33 cellular contexts compared by ENCODE assay signal in genomic region chr5:61896811-61897210, GRCh38.
A peak's percentile ranks its signal among the peaks of the same experiment; 100 is the strongest.
DNase-seq lines count a peak whose midpoint lies in the region; ATAC-seq and TF ChIP-seq lines count a peak whose summit lies in the region.
"Had no signal": no experiment of that assay in that cellular context is flagged by ENCODE, and none has a peak within 500 bp of the region (broad histone marks: within the 10 kb centered on the region; RNA-seq: fewer than 3 reads in every experiment).

No MANE protein-coding gene starts in this region.

- no peak for TF ChIP-seq EP300 in suprapubic skin (IDR thresholded peaks at IDR 0.05)

- H3K27me3 ChIP-seq in left lung (no peaks in the 10 kb centered on the region), lower lobe of right lung (ENCODE audit: low read depth) (no peaks in the 10 kb centered on the region), suprapubic skin (peaks cover 3% of the 10 kb centered on the region)
- H3K27me3 ChIP-seq: BE2C; BLaER1; BLaER1 treated with 17β-estradiol and CSF1 and Interleukin-3, amounts not matched to agents 10 nM and 100 nM had no signal

- 79% methylated on average over 4 of the region's 4 CpGs for WGBS in suprapubic skin

- H3K4me1 ChIP-seq in left lung (no peaks in the 10 kb centered on the region), lower lobe of right lung (no peaks in the 10 kb centered on the region), suprapubic skin (no peaks in the 10 kb centered on the region)
- H3K4me1 ChIP-seq: A549, BE2C, Caco-2 had no signal

- peak; percentile 5 for DNase-seq in DMS79 treated with DMSO at 0.1 percent for 48 hours (lab: John Stamatoyannopoulos, UW)
- DNase-seq in DMS79 (lab: John Stamatoyannopoulos, UW) = no peak
- peak; percentile 34 for DNase-seq in activated CD4-positive, alpha-beta T cell treated with anti-CD3 and anti-CD28 coated beads, Interleukin-2, amount 10 ng/mL, durations not matched to agents 24 days and 14 days
- no peak for DNase-seq in activated CD4-positive, alpha-beta T cell treated with anti-CD3 and anti-CD28 coated beads, Interleukin-2, amount 50 U/mL, for 48 hours
- DNase-seq in left lung = no peak
- DNase-seq in lower lobe of right lung = no peak
- DNase-seq in suprapubic skin (ENCODE audit: low spot score in 2 of 2) = no peak
- DNase-seq: 8988T; ACHN; AML-193; BE2C; C1 segment of cervical spinal cord; Caco-2; Calu3; CD4-positive, alpha-beta memory T cell; CD4-positive, alpha-beta T cell; CD4-positive, CD25-positive, alpha-beta regulatory T cell; CD8-positive, alpha-beta memory T cell; CD8-positive, alpha-beta T cell; COR-L47; DMS 273 treated with DMSO at 0.1 percent for 48 hours; DMS153; DMS53; DND-41; EL had no signal

- H3K4me3 Mint-ChIP-seq in activated CD4-positive, alpha-beta T cell treated with anti-CD3 and anti-CD28 coated beads, Interleukin-2, amount 10 ng/mL, durations not matched to agents 24 days and 14 days = no peak overlapping the region
- H3K4me3 Mint-ChIP-seq: B cell; CD14-positive monocyte; CD4-positive, alpha-beta memory T cell; CD4-positive, alpha-beta T cell; CD4-positive, CD25-positive, alpha-beta regulatory T cell; CD8-positive, alpha-beta memory T cell; CD8-positive, alpha-beta T cell had no signal

- H3K9me3 Mint-ChIP-seq in activated CD4-positive, alpha-beta T cell treated with anti-CD3 and anti-CD28 coated beads, Interleukin-2, amount 10 ng/mL, durations not matched to agents 24 days and 14 days = peaks cover 4% of the 10 kb centered on the region

- H3K4me3 ChIP-seq in left lung (no peak overlapping the region), lower lobe of right lung (no peak overlapping the region), suprapubic skin (no peak overlapping the region)
- H3K4me3 ChIP-seq: A549; BLaER1; BLaER1 treated with 17β-estradiol and CSF1 and Interleukin-3, amounts not matched to agents 10 nM and 100 nM had no signal

- H3K4me1 Mint-ChIP-seq in activated CD4-positive, alpha-beta T cell treated with anti-CD3 and anti-CD28 coated beads, Interleukin-2, amount 10 ng/mL, durations not matched to agents 24 days and 14 days = no peaks in the 10 kb centered on the region
- H3K4me1 Mint-ChIP-seq: B cell; CD14-positive monocyte; CD4-positive, alpha-beta memory T cell; CD4-positive, CD25-positive, alpha-beta regulatory T cell; CD8-positive, alpha-beta memory T cell had no signal

- no peaks in the 10 kb centered on the region for H3K27me3 Mint-ChIP-seq in activated CD4-positive, alpha-beta T cell treated with anti-CD3 and anti-CD28 coated beads, Interleukin-2, amount 10 ng/mL, durations not matched to agents 24 days and 14 days
- H3K27me3 Mint-ChIP-seq: B cell; CD4-positive, alpha-beta memory T cell; CD4-positive, CD25-positive, alpha-beta regulatory T cell; CD8-positive, alpha-beta memory T cell had no signal

- H3K9me3 ChIP-seq in left lung = peaks cover 0 to 22% of the 10 kb centered on the region in 2 donors
- peaks cover 16% of the 10 kb centered on the region for H3K9me3 ChIP-seq in lower lobe of right lung
- no peaks in the 10 kb centered on the region for H3K9me3 ChIP-seq in suprapubic skin
- H3K9me3 ChIP-seq: BE2C, BLaER1, Caco-2 had no signal

- intact Hi-C loops in activated CD4-positive, alpha-beta T cell treated with anti-CD3 and anti-CD28 coated beads, Interleukin-2, amount 10 ng/mL, durations not matched to agents 24 days and 14 days (cut with micrococcal nuclease) = no loop called here
- intact Hi-C loops in left lung (cut with DNase I) (no loop called here), lower lobe of right lung (cut with DNase I) (no loop called here)

- H3K27ac ChIP-seq in left lung (no peak overlapping the region), lower lobe of right lung (no peak overlapping the region), suprapubic skin (no peak overlapping the region)
- H3K27ac ChIP-seq: 22Rv1; A549; BLaER1; BLaER1 treated with 17β-estradiol and CSF1 and Interleukin-3, amounts not matched to agents 10 nM and 100 nM; C4-2B had no signal

- no peak overlapping the region for H3K27ac Mint-ChIP-seq in activated CD4-positive, alpha-beta T cell treated with anti-CD3 and anti-CD28 coated beads, Interleukin-2, amount 10 ng/mL, durations not matched to agents 24 days and 14 days
- H3K27ac Mint-ChIP-seq: B cell; CD14-positive monocyte; CD4-positive, alpha-beta memory T cell; CD4-positive, alpha-beta T cell; CD4-positive, CD25-positive, alpha-beta regulatory T cell; CD8-positive, alpha-beta memory T cell; CD8-positive, alpha-beta T cell had no signal

- no peaks in the 10 kb centered on the region for H3K36me3 Mint-ChIP-seq in activated CD4-positive, alpha-beta T cell treated with anti-CD3 and anti-CD28 coated beads, Interleukin-2, amount 10 ng/mL, durations not matched to agents 24 days and 14 days (ENCODE audit: low read depth)
- H3K36me3 Mint-ChIP-seq: CD14-positive monocyte; CD4-positive, alpha-beta memory T cell; CD4-positive, CD25-positive, alpha-beta regulatory T cell; CD8-positive, alpha-beta memory T cell; CD8-positive, alpha-beta T cell had no signal

- no peak for TF ChIP-seq POLR2A in suprapubic skin (IDR thresholded peaks at IDR 0.05)

- no peaks in the 10 kb centered on the region for H3K36me3 ChIP-seq in left lung
- H3K36me3 ChIP-seq in lower lobe of right lung = no peaks in the 10 kb centered on the region
- no peaks in the 10 kb centered on the region for H3K36me3 ChIP-seq in suprapubic skin
- H3K36me3 ChIP-seq: BE2C; BLaER1; BLaER1 treated with 17β-estradiol and CSF1 and Interleukin-3, amounts not matched to agents 10 nM and 100 nM had no signal

- ATAC-seq in left lung (peak; percentile 70), lower lobe of right lung (peak; percentile 38 to 68), HG02852 (IDR thresholded peaks at IDR 0.05; ENCODE audit: unreplicated experiment) (no peak)
- ATAC-seq: A549; CD8-positive, alpha-beta T cell had no signal

- TF ChIP-seq CTCF in left lung (IDR thresholded peaks at IDR 0.05) = no peak
- no peak for TF ChIP-seq CTCF in lower lobe of right lung (IDR thresholded peaks at IDR 0.05)
- no peak for TF ChIP-seq CTCF in suprapubic skin (IDR thresholded peaks at IDR 0.05)

Comparison
In these comparisons a context has a peak if more than half of its experiments do, and no peak if none do; other contexts are left out.
1. DNase-seq: peak in DMS79 treated with DMSO at 0.1 percent for 48 hours (single experiment) and activated CD4-positive, alpha-beta T cell treated with anti-CD3 and anti-CD28 coated beads, Interleukin-2, amount 10 ng/mL, durations not matched to agents 24 days and 14 days (single experiment); none in DMS79 (single experiment), activated CD4-positive, alpha-beta T cell treated with anti-CD3 and anti-CD28 coated beads, Interleukin-2, amount 50 U/mL, for 48 hours (0 of 2), left lung (0 of 2), lower lobe of right lung (single experiment) and suprapubic skin (0 of 2).